ENCODE assay signal across 1 cellular context in genomic region chr11:7613394-7613720, GRCh38.
TF ChIP-seq lines count a peak whose summit lies in the region.

No MANE protein-coding gene starts in this region.

TF ChIP-seq in H1, 55 proteins besides CTCF, POLR2A, EP300 and RAD21:
- no peak for TF ChIP-seq CHD7 (IDR thresholded peaks at IDR 0.05; ENCODE audit: insufficient replicate concordance, low read length)
- no peak for TF ChIP-seq CREB1 (IDR thresholded peaks at IDR 0.05)
- no peak for TF ChIP-seq ASH2L (IDR thresholded peaks at IDR 0.05; ENCODE audit: low read length)
- TF ChIP-seq SIRT6 (IDR thresholded peaks at IDR 0.05; ENCODE audit: low read length): no peak
- TF ChIP-seq KDM4A (IDR thresholded peaks at IDR 0.05; ENCODE audit: low read depth, low read length, severe bottlenecking): no peak
- TF ChIP-seq MAFK (IDR thresholded peaks at IDR 0.05; ENCODE audit: low read depth, low read length): no peak
- TF ChIP-seq YY1 (IDR thresholded peaks at IDR 0.05; ENCODE audit: low read depth, low read length): no peak
- TF ChIP-seq USF2 (IDR thresholded peaks at IDR 0.05; ENCODE audit: low read length): no peak
- TF ChIP-seq POLR2AphosphoS5 (IDR thresholded peaks at IDR 0.05; ENCODE audit: low read depth, low read length): no peak
- no peak for TF ChIP-seq BRCA1 (IDR thresholded peaks at IDR 0.05; ENCODE audit: low read depth, low read length)
- no peak for TF ChIP-seq CHD2 (IDR thresholded peaks at IDR 0.05; ENCODE audit: low read length)
- no peak for TF ChIP-seq ZNF274 (IDR thresholded peaks at IDR 0.05; ENCODE audit: borderline replicate concordance, extremely low read depth, low read length)
